In the genomic region with DNA sequence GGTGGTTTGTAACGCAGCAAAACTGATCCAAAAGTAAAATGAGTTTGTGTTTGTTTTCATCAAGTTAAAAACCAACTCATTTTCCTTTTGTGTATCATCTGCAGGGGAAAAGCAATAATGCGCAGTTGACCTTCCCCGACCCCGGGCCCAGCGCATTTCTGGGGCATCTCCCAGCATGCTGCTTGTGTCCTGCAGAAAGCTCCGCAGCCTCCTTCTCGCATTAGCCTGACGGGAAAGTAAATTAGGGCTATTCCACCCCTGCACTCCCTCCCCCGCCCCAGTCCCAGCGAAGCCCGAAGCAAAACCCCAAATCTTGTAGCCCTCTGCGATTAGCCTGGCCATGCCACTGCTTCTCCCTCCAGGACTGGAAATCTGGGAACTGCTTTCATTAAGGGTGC, we compare ENCODE assay signal across 8 cellular contexts.
DNase-seq lines count a peak whose midpoint lies in the region; ATAC-seq, FAIRE-seq and TF ChIP-seq lines count a peak whose summit lies in the region.

No MANE protein-coding gene starts in this region.

- H3K27me3 ChIP-seq in MM.1S (replicated peaks; ENCODE audit: insufficient read depth, low read length) (no peaks in the 10 kb centered on the region), endothelial cell of umbilical vein (ENCODE audit: control insufficient read depth in 2 of 2, insufficient read depth in 2 of 2, low read length in 2 of 2) (peaks cover 18 to 23% of the 10 kb centered on the region in 2 experiments), osteoblast (ENCODE audit: insufficient read depth, low read length) (no peaks in the 10 kb centered on the region)

- no peak for ATAC-seq in A549

- WGBS in A549 (ENCODE audit: missing lambda C conversion rate), result 97% methylated on average over 12 of the region's 12 CpGs
- WGBS in lower leg skin, 2 donors, result 77 to 82% methylated on average over 12 of the region's 12 CpGs

- TF ChIP-seq EP300 in A549 (IDR thresholded peaks at IDR 0.05), result no peak

- dilution Hi-C loops in endothelial cell of umbilical vein (cut with MboI; ENCODE audit: extremely low pct_ligation_motif_present, low sequenced_read_pairs), result no loop called here

- no peaks in the 10 kb centered on the region for H3K36me3 ChIP-seq in MM.1S (replicated peaks; ENCODE audit: insufficient read depth, low read length)
- no peaks in the 10 kb centered on the region for H3K36me3 ChIP-seq in endothelial cell of umbilical vein (ENCODE audit: control insufficient read depth in 2 of 2, extremely low read depth in 1 of 2, insufficient read depth in 2 of 2, low read length in 2 of 2)
- H3K36me3 ChIP-seq in osteoblast (ENCODE audit: insufficient read depth, low read length), result no peaks in the 10 kb centered on the region

- intact Hi-C loops in endothelial cell of umbilical vein (cut with micrococcal nuclease) (loop anchor here (1.0 to 5.0 kb wide), 7 partner anchors 82 to 871 kb away; a partner anchor contains a TSS), lower leg skin (cut with DNase I; ENCODE audit: low total_unique reads) (no loop called here)

- H3K9me2 ChIP-seq in MM.1S (replicated peaks; ENCODE audit: insufficient read depth, low read length), result no peaks in the 10 kb centered on the region

- H2AFZ ChIP-seq in MM.1S (ENCODE audit: low read length) (peak overlapping the region; percentile 82), endothelial cell of umbilical vein (ENCODE audit: low read depth, low read length) (peak overlapping the region; percentile 91), osteoblast (ENCODE audit: low read length) (peak overlapping the region; percentile 79)

- H3K79me2 ChIP-seq in MM.1S (ENCODE audit: low read length) (no peaks in the 10 kb centered on the region), endothelial cell of umbilical vein (ENCODE audit: control insufficient read depth, insufficient read depth, low read length) (no peaks in the 10 kb centered on the region), osteoblast (ENCODE audit: insufficient read depth, low read length) (no peaks in the 10 kb centered on the region)

- TF ChIP-seq CTCF in A549 (IDR thresholded peaks at IDR 0.05) (no peak), MM.1S (IDR thresholded peaks at IDR 0.05; ENCODE audit: low read length) (no peak), endothelial cell of umbilical vein (IDR thresholded peaks at IDR 0.05; ENCODE audit: extremely low read depth in 1 of 2, insufficient read depth in 1 of 2, low read depth in 1 of 2, low read length in 2 of 2) (no peak), osteoblast (IDR thresholded peaks at IDR 0.05; ENCODE audit: extremely low read depth, low read depth, low read length) (no peak), lower leg skin (IDR thresholded peaks at IDR 0.05) (no peak)

- H3K9ac ChIP-seq in MM.1S (ENCODE audit: low read length), result no peak overlapping the region
- no peak overlapping the region for H3K9ac ChIP-seq in endothelial cell of umbilical vein (replicated peaks; ENCODE audit: extremely low read depth, insufficient read depth, low read length)

- H3K4me1 ChIP-seq in A549 (peaks cover 14% of the 10 kb centered on the region), MM.1S (ENCODE audit: low read length) (peaks cover 28% of the 10 kb centered on the region), endothelial cell of umbilical vein (ENCODE audit: control insufficient read depth, extremely low read depth, insufficient read depth, low read length) (peaks cover 4% of the 10 kb centered on the region), osteoblast (ENCODE audit: insufficient read depth, low read length) (no peaks in the 10 kb centered on the region)

- CTCF ChIA-PET in A549 (lab: Yijun Ruan, JAX), result interaction anchor here (0.6 to 6.5 kb wide), 68 partner anchors 10 to 872 kb away, joined by 3 to 78 read pairs (median 4); a partner anchor contains a TSS
- CTCF ChIA-PET in endothelial cell of umbilical vein (lab: Charles Lee), result interaction anchor here (0.6 to 1.1 kb wide), 8 partner anchors 12 to 393 kb away, joined by 3 to 6 read pairs (median 3); no protein-coding TSS in a partner anchor

- POLR2A ChIA-PET in A549 (lab: Yijun Ruan, JAX), result no interaction called here
- POLR2A ChIA-PET in endothelial cell of umbilical vein (lab: Charles Lee), result no interaction called here

- H3K9me3 ChIP-seq in A549 (no peaks in the 10 kb centered on the region), MM.1S (replicated peaks; ENCODE audit: insufficient read depth, low read length) (no peaks in the 10 kb centered on the region), endothelial cell of umbilical vein (replicated peaks; ENCODE audit: control insufficient read depth, insufficient read depth, low read length) (no peaks in the 10 kb centered on the region), osteoblast (ENCODE audit: low read depth, low read length) (no peaks in the 10 kb centered on the region)

- no TSS peak for BruUV-seq in endothelial cell of umbilical vein (replicated peaks; lab: Mats Ljungman, UMichigan)

- H3K27ac ChIP-seq in A549 (peak overlapping the region; percentile 70 to 86), MM.1S (ENCODE audit: low read length) (no peak overlapping the region), endothelial cell of umbilical vein (ENCODE audit: insufficient read depth, low read depth, low read length) (no peak overlapping the region), osteoblast (ENCODE audit: low read depth, low read length) (no peak overlapping the region)

- no peak for TF ChIP-seq RAD21 in A549 (conservative IDR thresholded peaks at IDR 0.05 in 1 of 2, IDR thresholded peaks at IDR 0.05 in 1 of 2)

- H3K4me2 ChIP-seq in A549, result peak overlapping the region; percentile 73
- H3K4me2 ChIP-seq in MM.1S (ENCODE audit: low read depth, low read length), result peak overlapping the region; percentile 86; the same call in 1 of the 2 replicates
- H3K4me2 ChIP-seq in endothelial cell of umbilical vein (ENCODE audit: insufficient read depth, low read length), result peak overlapping the region; percentile 80
- H3K4me2 ChIP-seq in osteoblast (ENCODE audit: insufficient read depth, low read length), result peak overlapping the region; percentile 75

- FAIRE-seq in A549 (lab: Jason Lieb, UNC) (no peak), endothelial cell of umbilical vein (lab: Jason Lieb, UNC) (no peak)

- H4K20me1 ChIP-seq in MM.1S (ENCODE audit: insufficient read depth, low read length) (no peaks in the 10 kb centered on the region), endothelial cell of umbilical vein (replicated peaks; ENCODE audit: control insufficient read depth, extremely low read depth, insufficient read depth, low read length) (no peaks in the 10 kb centered on the region), osteoblast (ENCODE audit: insufficient read depth, low read length) (no peaks in the 10 kb centered on the region)

- H3F3A ChIP-seq in MM.1S (ENCODE audit: insufficient read depth, low read length), result no peaks in the 10 kb centered on the region

- TF ChIP-seq POLR2A in A549 (IDR thresholded peaks at IDR 0.05; ENCODE audit: low read length) (no peak), endothelial cell of umbilical vein (IDR thresholded peaks at IDR 0.05; ENCODE audit: low read depth, low read length) (no peak), lower leg skin (IDR thresholded peaks at IDR 0.05) (no peak)

- no peak for DNase-seq in A549 (ENCODE audit: low read depth in 1 of 2, low spot score in 1 of 2)
- no peak for DNase-seq in MM.1S
- DNase-seq in endothelial cell of umbilical vein (ENCODE audit: low read depth, low spot score), result no peak
- peak; percentile 29 for DNase-seq in osteoblast (ENCODE audit: insufficient read length, low spot score, missing footprints)
- DNase-seq in HK-2 (ENCODE audit: unreplicated experiment), result no peak
- no peak for DNase-seq in NCI-H2227 (lab: John Stamatoyannopoulos, UW; ENCODE audit: unreplicated experiment)
- DNase-seq in activated CD4-positive, alpha-beta T cell treated with anti-CD3 and anti-CD28 coated beads for 1 hour, result no peak
- DNase-seq in lower leg skin (ENCODE audit: low spot score in 2 of 2), result no peak

- H3K9me1 ChIP-seq in endothelial cell of umbilical vein (replicated peaks; ENCODE audit: control insufficient read depth, extremely low read depth, insufficient read depth, low read length), result no peaks in the 10 kb centered on the region

- peak overlapping the region; percentile 36 for H3K4me3 ChIP-seq in A549
- peak overlapping the region; percentile 61; the same call in 1 of the 2 replicates for H3K4me3 ChIP-seq in MM.1S (ENCODE audit: low read length)
- no peak overlapping the region for H3K4me3 ChIP-seq in endothelial cell of umbilical vein (replicated peaks in 1 of 3; ENCODE audit: insufficient read depth in 1 of 3, low read depth in 1 of 3, low read length in 3 of 3)
- peak overlapping the region; percentile 67 for H3K4me3 ChIP-seq in osteoblast (ENCODE audit: insufficient read depth, low read length)
- H3K4me3 ChIP-seq in lower leg skin (ENCODE audit: low read depth, poor library complexity, severe bottlenecking), result no peak overlapping the region

TF ChIP-seq in A549, 52 proteins besides CTCF, POLR2A, EP300 and RAD21 (continues in another document):
- TF ChIP-seq CBX8 (IDR thresholded peaks at IDR 0.05) (no peak), MAFK (IDR thresholded peaks at IDR 0.05; ENCODE audit: partially characterized antibody) (no peak), HEYL (CRISPR knock-in tag; IDR thresholded peaks at IDR 0.05) (no peak), FOSB (CRISPR knock-in tag; IDR thresholded peaks at IDR 0.05) (no peak), SREBF2 (IDR thresholded peaks at IDR 0.05) (no peak), TFCP2L1 (CRISPR knock-in tag; IDR thresholded peaks at IDR 0.05) (no peak), CEBPB (IDR thresholded peaks at IDR 0.05) (no peak), JUNB (IDR thresholded peaks at IDR 0.05) (no peak), CHD2 (IDR thresholded peaks at IDR 0.05; ENCODE audit: low read length, partially characterized antibody) (no peak)
- TF ChIP-seq, protein P1, sequence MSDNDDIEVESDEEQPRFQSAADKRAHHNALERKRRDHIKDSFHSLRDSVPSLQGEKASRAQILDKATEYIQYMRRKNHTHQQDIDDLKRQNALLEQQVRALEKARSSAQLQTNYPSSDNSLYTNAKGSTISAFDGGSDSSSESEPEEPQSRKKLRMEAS (IDR thresholded peaks at IDR 0.05), result no peak

TF ChIP-seq in endothelial cell of umbilical vein, 7 proteins besides CTCF, POLR2A, EP300 and RAD21:
- TF ChIP-seq, protein P1 (IDR thresholded peaks at IDR 0.05; ENCODE audit: insufficient read depth, insufficient read length), result no peak
- TF ChIP-seq EZH2 (IDR thresholded peaks at IDR 0.05; ENCODE audit: borderline replicate concordance, low read depth, low read length, severe bottlenecking) (no peak), GATA2 (IDR thresholded peaks at IDR 0.05; ENCODE audit: insufficient read depth, insufficient read length, low read depth, low read length) (no peak), MYC (IDR thresholded peaks at IDR 0.05; ENCODE audit: low read depth, low read length) (no peak), POLR2AphosphoS5 (IDR thresholded peaks at IDR 0.05; ENCODE audit: insufficient read depth, low read depth, low read length) (no peak), JUN (IDR thresholded peaks at IDR 0.05; ENCODE audit: borderline replicate concordance, insufficient read depth, insufficient read length, low read depth) (no peak), FOS (IDR thresholded peaks at IDR 0.05; ENCODE audit: borderline replicate concordance, insufficient read depth, low read length) (no peak)

Comparison
In these comparisons a context has a peak if more than half of its experiments do, and no peak if none do; other contexts are left out.
1. H3K27ac ChIP-seq: peak in A549 (2 of 2); none in MM.1S (single experiment), endothelial cell of umbilical vein (single experiment) and osteoblast (single experiment).
2. H3K4me3 ChIP-seq: peak in A549 (single experiment), MM.1S (single experiment) and osteoblast (single experiment); none in endothelial cell of umbilical vein (0 of 3) and lower leg skin (single experiment).
3. Peak in every context shown above with its lines, with median percentiles within 50 percentile points of each other: H3K4me2 ChIP-seq and H2AFZ ChIP-seq.